ENCODE assay signal across 13 cellular contexts in genomic region chr5:103346162-103346748, GRCh38.
"Had no signal": no experiment of that assay in that cellular context is flagged by ENCODE, and none has a peak within 500 bp of the region (broad histone marks: within the 10 kb centered on the region; RNA-seq: fewer than 3 reads in every experiment).

No MANE protein-coding gene starts in this region.

- H3K4me1 ChIP-seq: gastroesophageal sphincter, pancreas, vagina had no signal

- H3K27ac Mint-ChIP-seq: activated B cell treated with CpG ODN at 0.5 μM for 24 hours; activated CD4-positive, alpha-beta T cell treated with anti-CD3 and anti-CD28 coated beads, Interleukin-2, amount 10 ng/mL, durations not matched to agents 7 days and 5 days; activated naive CD4-positive, alpha-beta T cell treated with anti-CD3 and anti-CD28 coated beads, Interleukin-2, amount 50 U/mL, for 24 hours had no signal

- H3K4me3 ChIP-seq: coronary artery, gastroesophageal sphincter, pancreas, stomach, thoracic aorta, vagina had no signal

- ATAC-seq: gastroesophageal sphincter, pancreas had no signal

- DNase-seq: activated B cell treated with CpG ODN at 0.5 μM for 24 hours; activated CD4-positive, alpha-beta T cell treated with anti-CD3 and anti-CD28 coated beads, Interleukin-2, amount 10 ng/mL, durations not matched to agents 7 days and 5 days; caudate nucleus; effector memory CD4-positive, alpha-beta T cell; pancreas; stimulated activated CD4-positive, alpha-beta T cell treated with anti-CD3 and anti-CD28 coated beads, Interleukin-15, amount 100 ng/mL, for 24 hours; stimulated activated CD4-positive, alpha-beta T cell treated with anti-CD3 and anti-CD28 coated beads, Interleukin-4, amount 100 ng/mL, for 4 hours; stomach had no signal

- H3K36me3 ChIP-seq: gastroesophageal sphincter, pancreas, stomach, thoracic aorta, vagina had no signal

- H3K4me3 Mint-ChIP-seq: activated B cell treated with CpG ODN at 0.5 μM for 24 hours; activated CD4-positive, alpha-beta T cell treated with anti-CD3 and anti-CD28 coated beads, Interleukin-2, amount 10 ng/mL, durations not matched to agents 7 days and 5 days; activated naive CD4-positive, alpha-beta T cell treated with anti-CD3 and anti-CD28 coated beads, Interleukin-2, amount 50 U/mL, for 24 hours had no signal

- H3K27ac ChIP-seq: coronary artery, gastroesophageal sphincter, pancreas, thoracic aorta, vagina had no signal

- H3K27me3 ChIP-seq: gastroesophageal sphincter, pancreas, stomach, vagina had no signal

- H3K4me1 Mint-ChIP-seq: activated B cell treated with CpG ODN at 0.5 μM for 24 hours; activated CD4-positive, alpha-beta T cell treated with anti-CD3 and anti-CD28 coated beads, Interleukin-2, amount 10 ng/mL, durations not matched to agents 7 days and 5 days; activated naive CD4-positive, alpha-beta T cell treated with anti-CD3 and anti-CD28 coated beads, Interleukin-2, amount 50 U/mL, for 24 hours had no signal

- H3K9me3 ChIP-seq: gastroesophageal sphincter, pancreas, thoracic aorta, vagina had no signal
